22 cellular contexts compared by ENCODE assay signal in the genomic region with DNA sequence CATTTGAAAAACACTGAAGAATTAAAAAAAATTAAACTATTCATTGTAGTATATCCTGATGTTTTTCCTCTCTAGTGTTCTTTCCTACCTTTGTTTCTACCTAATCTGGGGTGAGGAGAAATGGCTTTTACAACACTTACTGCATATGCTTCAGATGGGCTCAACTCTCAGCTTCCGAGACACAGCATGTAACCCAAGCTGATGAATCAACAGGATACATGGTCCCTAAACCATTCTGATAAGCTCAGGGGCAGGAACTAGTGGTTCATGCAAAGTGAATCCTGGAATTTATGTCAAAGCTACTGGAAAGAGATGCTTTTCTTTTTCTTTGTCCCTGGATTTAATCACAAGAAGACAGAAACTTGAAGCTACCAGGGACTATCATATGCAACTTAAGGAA.
"Had no signal": no experiment of that assay in that cellular context is flagged by ENCODE, and none has a peak within 500 bp of the region (broad histone marks: within the 10 kb centered on the region; RNA-seq: fewer than 3 reads in every experiment).

No MANE protein-coding gene starts in this region.

- H3K9me3 ChIP-seq: esophagus squamous epithelium, lower lobe of right lung, psoas muscle, right lobe of liver, transverse colon had no signal

- H3K27me3 ChIP-seq: dorsolateral prefrontal cortex, esophagus squamous epithelium, right lobe of liver, transverse colon had no signal

- H3K27ac Mint-ChIP-seq: activated CD8-positive, alpha-beta memory T cell treated with anti-CD3 and anti-CD28 coated beads, Interleukin-2, amount 10 ng/mL, durations not matched to agents 7 days and 5 days; activated naive CD8-positive, alpha-beta T cell treated with anti-CD3 and anti-CD28 coated beads for 36 hours; naive thymus-derived CD8-positive, alpha-beta T cell; T-helper 2 cell treated with Interferon-gamma antibody and Interleukin-4, amounts not matched to agents 5 μg/mL and 100 μg/mL, for 36 hours had no signal

- H3K36me3 Mint-ChIP-seq: activated CD8-positive, alpha-beta memory T cell treated with anti-CD3 and anti-CD28 coated beads, Interleukin-2, amount 10 ng/mL, durations not matched to agents 7 days and 5 days; activated naive CD8-positive, alpha-beta T cell treated with anti-CD3 and anti-CD28 coated beads for 36 hours; naive thymus-derived CD8-positive, alpha-beta T cell had no signal

- FAIRE-seq: endometrium had no signal

- H3K9me3 Mint-ChIP-seq: activated naive CD8-positive, alpha-beta T cell treated with anti-CD3 and anti-CD28 coated beads for 36 hours; T-helper 2 cell treated with Interferon-gamma antibody and Interleukin-4, amounts not matched to agents 5 μg/mL and 100 μg/mL, for 36 hours had no signal

- H3K27me3 Mint-ChIP-seq: activated CD8-positive, alpha-beta memory T cell treated with anti-CD3 and anti-CD28 coated beads, Interleukin-2, amount 10 ng/mL, durations not matched to agents 7 days and 5 days; activated naive CD8-positive, alpha-beta T cell treated with anti-CD3 and anti-CD28 coated beads for 36 hours; naive thymus-derived CD8-positive, alpha-beta T cell had no signal

- H3K4me3 Mint-ChIP-seq: activated CD8-positive, alpha-beta memory T cell treated with anti-CD3 and anti-CD28 coated beads, Interleukin-2, amount 10 ng/mL, durations not matched to agents 7 days and 5 days; activated naive CD8-positive, alpha-beta T cell treated with anti-CD3 and anti-CD28 coated beads for 36 hours; naive thymus-derived CD8-positive, alpha-beta T cell; T-helper 2 cell treated with Interferon-gamma antibody and Interleukin-4, amounts not matched to agents 5 μg/mL and 100 μg/mL, for 36 hours had no signal

- H3K4me1 ChIP-seq: esophagus squamous epithelium, lower lobe of right lung, psoas muscle, right lobe of liver, transverse colon had no signal

- ATAC-seq: activated CD8-positive, alpha-beta memory T cell treated with anti-CD3 and anti-CD28 coated beads, Interleukin-2, amount 10 ng/mL, durations not matched to agents 7 days and 5 days; lower lobe of right lung; naive thymus-derived CD8-positive, alpha-beta T cell; psoas muscle; right lobe of liver had no signal

- H3K27ac ChIP-seq: dorsolateral prefrontal cortex, esophagus squamous epithelium, lower lobe of right lung, psoas muscle, right lobe of liver, transverse colon had no signal

- H3K4me3 ChIP-seq: dorsolateral prefrontal cortex, esophagus squamous epithelium, lower lobe of right lung, psoas muscle, right lobe of liver, transverse colon had no signal

- H3K4me1 Mint-ChIP-seq: activated CD8-positive, alpha-beta memory T cell treated with anti-CD3 and anti-CD28 coated beads, Interleukin-2, amount 10 ng/mL, durations not matched to agents 7 days and 5 days; activated naive CD8-positive, alpha-beta T cell treated with anti-CD3 and anti-CD28 coated beads for 36 hours; naive thymus-derived CD8-positive, alpha-beta T cell had no signal

- H3K36me3 ChIP-seq: esophagus squamous epithelium, lower lobe of right lung, right lobe of liver, transverse colon had no signal

- DNase-seq: activated CD4-positive, alpha-beta T cell treated with anti-CD3 and anti-CD28 coated beads for 1 hour; activated CD4-positive, alpha-beta T cell treated with anti-CD3 and anti-CD28 coated beads, Interleukin-2, amount 50 U/mL, for 48 hours; activated CD8-positive, alpha-beta memory T cell treated with anti-CD3 and anti-CD28 coated beads, Interleukin-2, amount 10 ng/mL, durations not matched to agents 7 days and 5 days; activated gamma-delta T cell; activated naive CD8-positive, alpha-beta T cell treated with anti-CD3 and anti-CD28 coated beads for 36 hours; activated T-cell treated with anti-CD3 and anti-CD28 coated beads, Interleukin-2, amount 50 U/mL, for 48 hours; anterior cingulate cortex; dorsolateral prefrontal cortex; esophagus squamous epithelium; foreskin fibroblast; head of caudate nucleus; lower lobe of right lung; naive thymus-derived CD8-positive, alpha-beta T cell; occipital lobe; psoas muscle; right lobe of liver; stimulated activated CD4-positive, alpha-beta T cell treated with anti-CD3 and anti-CD28 coated beads, Interleukin-2, amount 100 ng/mL, for 24 hours; stimulated activated naive CD4-positive, alpha-beta T cell; substantia nigra; transverse colon had no signal
